ENCODE assay signal across 1 cellular context in the genomic region with DNA sequence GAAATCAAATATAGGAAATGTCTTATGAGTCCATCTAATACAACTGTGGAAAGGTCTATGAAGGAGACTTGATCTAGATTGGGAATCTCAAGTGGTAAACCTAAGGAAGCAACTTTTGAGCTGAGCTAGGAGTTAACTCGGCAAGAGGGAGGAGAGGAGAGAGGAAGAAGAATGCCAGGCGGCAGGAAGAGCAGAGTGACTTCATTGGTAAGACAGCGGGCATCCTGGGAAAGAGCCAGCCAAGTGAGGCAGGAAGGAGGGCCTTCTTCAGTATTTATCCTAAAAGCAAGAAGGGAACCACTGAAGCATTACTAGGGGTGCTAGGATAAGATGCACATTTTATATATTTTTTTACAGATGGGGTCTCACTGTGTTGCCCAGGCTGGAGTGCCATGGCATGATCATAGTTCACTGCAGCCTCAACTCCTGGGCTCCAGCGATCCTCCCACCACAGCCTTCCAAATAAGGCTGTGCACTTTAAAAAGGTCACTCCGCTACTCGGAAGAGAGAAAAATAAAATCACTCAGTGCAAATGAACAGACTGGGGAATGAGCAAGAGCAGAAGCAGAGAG.
TF ChIP-seq lines count a peak whose summit lies in the region.

No MANE protein-coding gene starts in this region.

TF ChIP-seq in endothelial cell of umbilical vein, 7 proteins besides CTCF, POLR2A, EP300 and RAD21 (continued from another document):
- TF ChIP-seq FOS (IDR thresholded peaks at IDR 0.05; ENCODE audit: borderline replicate concordance, insufficient read depth, low read length) = no peak
- TF ChIP-seq, protein P1, sequence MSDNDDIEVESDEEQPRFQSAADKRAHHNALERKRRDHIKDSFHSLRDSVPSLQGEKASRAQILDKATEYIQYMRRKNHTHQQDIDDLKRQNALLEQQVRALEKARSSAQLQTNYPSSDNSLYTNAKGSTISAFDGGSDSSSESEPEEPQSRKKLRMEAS (IDR thresholded peaks at IDR 0.05; ENCODE audit: insufficient read depth, insufficient read length) = no peak
- no peak for TF ChIP-seq GATA2 (IDR thresholded peaks at IDR 0.05; ENCODE audit: insufficient read depth, insufficient read length, low read depth, low read length)
- TF ChIP-seq EZH2 (IDR thresholded peaks at IDR 0.05; ENCODE audit: borderline replicate concordance, low read depth, low read length, severe bottlenecking) = no peak
- no peak for TF ChIP-seq POLR2AphosphoS5 (IDR thresholded peaks at IDR 0.05; ENCODE audit: insufficient read depth, low read depth, low read length)
- no peak for TF ChIP-seq MYC (IDR thresholded peaks at IDR 0.05; ENCODE audit: low read depth, low read length)
